In genomic region chr20:57210054-57210910, GRCh38 we compare ENCODE assay signal across 30 cellular contexts. TPM values are rescaled to one million over a fixed set of nuclear protein-coding genes. Genes with fewer than 3 reads are reported as not detected.
DNase-seq lines count a peak whose midpoint lies in the region; ATAC-seq and TF ChIP-seq lines count a peak whose summit lies in the region.
"Had no signal": no experiment of that assay in that cellular context is flagged by ENCODE, and none has a peak within 500 bp of the region (broad histone marks: within the 10 kb centered on the region; RNA-seq: fewer than 3 reads in every experiment).

No MANE protein-coding gene starts in this region.

- H3K23ac ChIP-seq in neuronal stem cell (ENCODE audit: low read depth, low read length, poor library complexity) = no peak overlapping the region

- H3K18ac ChIP-seq in neuronal stem cell (ENCODE audit: low read length) = peak overlapping the region; percentile 73

- H3K36me3 Mint-ChIP-seq in activated CD4-positive, alpha-beta memory T cell treated with anti-CD3 and anti-CD28 coated beads, Interleukin-2, amount 10 ng/mL, durations not matched to agents 7 days and 5 days (ENCODE audit: low read depth) = no peaks in the 10 kb centered on the region
- H3K36me3 Mint-ChIP-seq: activated CD8-positive, alpha-beta memory T cell treated with anti-CD3 and anti-CD28 coated beads, Interleukin-2, amount 10 ng/mL, durations not matched to agents 7 days and 5 days; CD14-positive monocyte had no signal

- no peak for TF ChIP-seq CTCF in cardiac muscle cell (IDR thresholded peaks at IDR 0.05; ENCODE audit: low read depth, low read length)
- TF ChIP-seq CTCF in heart left ventricle (IDR thresholded peaks at IDR 0.05) = no peak

- peaks cover 3% of the 10 kb centered on the region for H3K9me3 Mint-ChIP-seq in activated CD4-positive, alpha-beta memory T cell treated with anti-CD3 and anti-CD28 coated beads, Interleukin-2, amount 10 ng/mL, durations not matched to agents 7 days and 5 days

- H3K4me3 ChIP-seq in cardiac muscle cell = no peak overlapping the region
- H3K4me3 ChIP-seq in heart left ventricle = no peak overlapping the region
- no peak overlapping the region for H3K4me3 ChIP-seq in neuronal stem cell (ENCODE audit: low read length in 2 of 2)
- H3K4me3 ChIP-seq: adrenal gland, GM23248, Peyer's patch, smooth muscle cell had no signal

- H2BK5ac ChIP-seq in neuronal stem cell (ENCODE audit: low read length) = no peak overlapping the region

- 83 to 86% (median 84%) methylated on average over 23 of the region's 23 CpGs for WGBS in heart left ventricle, 4 donors
- WGBS in neuronal stem cell (ENCODE audit: extremely low coverage in 2 of 2, insufficient read length in 2 of 2, insufficient replicate concordance in 1 of 2), 2 donors = no CpG with 5 or more reads among the region's 23 CpGs

- CTCF ChIA-PET in activated CD4-positive, alpha-beta memory T cell treated with anti-CD3 and anti-CD28 coated beads, Interleukin-2, amount 10 ng/mL, durations not matched to agents 7 days and 5 days (lab: Charles Lee) = no interaction called here

- H3K9ac ChIP-seq in neuronal stem cell (ENCODE audit: low read depth, low read length, poor library complexity) = no peak overlapping the region
- H3K9ac ChIP-seq: GM23248 had no signal

- no peak overlapping the region for H3K27ac Mint-ChIP-seq in activated CD4-positive, alpha-beta memory T cell treated with anti-CD3 and anti-CD28 coated beads, Interleukin-2, amount 10 ng/mL, durations not matched to agents 7 days and 5 days
- H3K27ac Mint-ChIP-seq: activated CD8-positive, alpha-beta memory T cell treated with anti-CD3 and anti-CD28 coated beads, Interleukin-2, amount 10 ng/mL, durations not matched to agents 7 days and 5 days; activated T-cell treated with anti-CD3 and anti-CD28 coated beads, Interleukin-2, amount 50 U/mL, for 72 hours; CD14-positive monocyte had no signal

- H2AK5ac ChIP-seq in neuronal stem cell (ENCODE audit: low read depth, low read length) = peak overlapping the region; percentile 34

- H3K27me3 ChIP-seq in cardiac muscle cell (no peaks in the 10 kb centered on the region), heart left ventricle (no peaks in the 10 kb centered on the region), neuronal stem cell (ENCODE audit: control insufficient read depth in 3 of 3, insufficient read depth in 3 of 3, low read depth in 1 of 3, low read length in 3 of 3) (peaks cover 0 to 2% (median 0%) of the 10 kb centered on the region in 3 experiments)
- H3K27me3 ChIP-seq: adrenal gland, Peyer's patch had no signal

- ATAC-seq in heart left ventricle (no peak), HG03565 (IDR thresholded peaks at IDR 0.05; ENCODE audit: unreplicated experiment) (no peak)
- ATAC-seq: activated CD8-positive, alpha-beta memory T cell treated with anti-CD3 and anti-CD28 coated beads, Interleukin-2, amount 10 ng/mL, durations not matched to agents 7 days and 5 days; activated T-cell treated with anti-CD3 and anti-CD28 coated beads, Interleukin-2, amount 50 U/mL, for 72 hours had no signal

- H3K14ac ChIP-seq in neuronal stem cell (ENCODE audit: low read length) = no peak overlapping the region

- H2AFZ ChIP-seq in neuronal stem cell (ENCODE audit: low read length) = no peak overlapping the region
- H2AFZ ChIP-seq: GM23248 had no signal

- H3K36me3 ChIP-seq in cardiac muscle cell = peaks cover 10% of the 10 kb centered on the region
- H3K36me3 ChIP-seq in heart left ventricle = no peaks in the 10 kb centered on the region
- peaks cover 2 to 42% of the 10 kb centered on the region in 2 donors for H3K36me3 ChIP-seq in neuronal stem cell (replicated peaks in 1 of 2; ENCODE audit: control insufficient read depth in 2 of 2, insufficient read depth in 2 of 2, low read length in 2 of 2)
- H3K36me3 ChIP-seq: adrenal gland, Peyer's patch, WERI-Rb-1 had no signal

- H3K4me1 Mint-ChIP-seq in activated CD4-positive, alpha-beta memory T cell treated with anti-CD3 and anti-CD28 coated beads, Interleukin-2, amount 10 ng/mL, durations not matched to agents 7 days and 5 days = no peaks in the 10 kb centered on the region
- H3K4me1 Mint-ChIP-seq: activated CD8-positive, alpha-beta memory T cell treated with anti-CD3 and anti-CD28 coated beads, Interleukin-2, amount 10 ng/mL, durations not matched to agents 7 days and 5 days; CD14-positive monocyte had no signal

- no peak overlapping the region for H4K8ac ChIP-seq in neuronal stem cell (ENCODE audit: low read depth, low read length)

- H3K4me2 ChIP-seq in neuronal stem cell (ENCODE audit: insufficient read depth, low read length, poor library complexity, severe bottlenecking) = no peak overlapping the region
- H3K4me2 ChIP-seq: smooth muscle cell had no signal

- no peak overlapping the region for H2BK120ac ChIP-seq in neuronal stem cell (ENCODE audit: low read depth, low read length)

- no peak for DNase-seq in cardiac muscle cell (ENCODE audit: low read depth in 1 of 2, low spot score in 1 of 2)
- DNase-seq in heart left ventricle = no peak
- peak; percentile 80 for DNase-seq in left kidney (ENCODE audit: low read depth, low spot score)
- no peak for DNase-seq in neuronal stem cell (ENCODE audit: low spot score)
- DNase-seq in activated CD4-positive, alpha-beta memory T cell treated with anti-CD3 and anti-CD28 coated beads, Interleukin-2, amount 10 ng/mL, durations not matched to agents 7 days and 5 days = no peak
- DNase-seq in NCI-H446 (lab: John Stamatoyannopoulos, UW) = no peak
- DNase-seq in activated CD4-positive, alpha-beta T cell treated with anti-CD3 and anti-CD28 coated beads for 48 hours = no peak
- DNase-seq: activated CD4-positive, alpha-beta T cell treated with anti-CD3 and anti-CD28 coated beads, Interleukin-2, amount 50 U/mL, for 1 hour; activated CD8-positive, alpha-beta memory T cell treated with anti-CD3 and anti-CD28 coated beads, Interleukin-2, amount 10 ng/mL, durations not matched to agents 7 days and 5 days; activated naive CD4-positive, alpha-beta T cell treated with Interleukin-2 at 50 U/mL for 16 hours; activated T-cell treated with anti-CD3 and anti-CD28 coated beads, Interleukin-2, amount 50 U/mL, for 72 hours; adrenal gland; effector CD4-positive, alpha-beta T cell; GM23248; islet precursor cell; NCI-H1048; NCI-H1694; NCI-H2171 treated with DMSO at 0.1 percent for 48 hours; nucleus accumbens; SIG-M5; stimulated activated CD4-positive, alpha-beta T cell treated with anti-CD3 and anti-CD28 coated beads, Interleukin-1b, Interleukin-23, amount 100 ng/mL, for 48 hours; T-helper 9 cell; WERI-Rb-1 had no signal

- no peaks in the 10 kb centered on the region for H3K79me1 ChIP-seq in neuronal stem cell (ENCODE audit: low read depth, low read length)

- peaks cover 19% of the 10 kb centered on the region for H3K4me1 ChIP-seq in cardiac muscle cell (ENCODE audit: low read depth)
- H3K4me1 ChIP-seq in heart left ventricle = peaks cover 0 to 14% (median 7%) of the 10 kb centered on the region in 12 donors
- peaks cover 17 to 23% of the 10 kb centered on the region in 2 donors for H3K4me1 ChIP-seq in neuronal stem cell (ENCODE audit: control insufficient read depth in 2 of 2, insufficient read depth in 1 of 2, low read depth in 1 of 2, low read length in 2 of 2)
- H3K4me1 ChIP-seq: adrenal gland had no signal

- H3K4me3 Mint-ChIP-seq in activated CD4-positive, alpha-beta memory T cell treated with anti-CD3 and anti-CD28 coated beads, Interleukin-2, amount 10 ng/mL, durations not matched to agents 7 days and 5 days = no peak overlapping the region
- H3K4me3 Mint-ChIP-seq: activated CD8-positive, alpha-beta memory T cell treated with anti-CD3 and anti-CD28 coated beads, Interleukin-2, amount 10 ng/mL, durations not matched to agents 7 days and 5 days; activated T-cell treated with anti-CD3 and anti-CD28 coated beads, Interleukin-2, amount 50 U/mL, for 72 hours; CD14-positive monocyte had no signal

- H3K4ac ChIP-seq in neuronal stem cell (ENCODE audit: low read length) = no peak overlapping the region

- H4K91ac ChIP-seq in neuronal stem cell (ENCODE audit: low read depth, low read length, poor library complexity) = no peak overlapping the region

- no peak for TF ChIP-seq POLR2A in heart left ventricle (IDR thresholded peaks at IDR 0.05)

- H3K27me3 Mint-ChIP-seq in activated CD4-positive, alpha-beta memory T cell treated with anti-CD3 and anti-CD28 coated beads, Interleukin-2, amount 10 ng/mL, durations not matched to agents 7 days and 5 days = peaks cover 9% of the 10 kb centered on the region

- no peak overlapping the region for H2BK12ac ChIP-seq in neuronal stem cell (ENCODE audit: low read length)

- no peaks in the 10 kb centered on the region for H3K9me3 ChIP-seq in cardiac muscle cell (ENCODE audit: low read depth)
- peaks cover 0 to 9% (median 0%) of the 10 kb centered on the region in 12 donors for H3K9me3 ChIP-seq in heart left ventricle
- peaks cover 0 to 2% of the 10 kb centered on the region in 2 donors for H3K9me3 ChIP-seq in neuronal stem cell (replicated peaks in 1 of 2; ENCODE audit: control insufficient read depth in 2 of 2, insufficient read depth in 1 of 2, low read depth in 1 of 2, low read length in 2 of 2)
- H3K9me3 ChIP-seq: adrenal gland, Peyer's patch had no signal

- no peak overlapping the region for H2BK15ac ChIP-seq in neuronal stem cell (ENCODE audit: low read length)

- intact Hi-C loops in heart left ventricle (cut with DNase I) = no loop called here

- POLR2A ChIA-PET in activated CD4-positive, alpha-beta memory T cell treated with anti-CD3 and anti-CD28 coated beads, Interleukin-2, amount 10 ng/mL, durations not matched to agents 7 days and 5 days (lab: Charles Lee) = no interaction called here

- peak overlapping the region; percentile 55 for H3K27ac ChIP-seq in cardiac muscle cell
- no peak overlapping the region for H3K27ac ChIP-seq in heart left ventricle
- no peak overlapping the region for H3K27ac ChIP-seq in neuronal stem cell (replicated peaks; ENCODE audit: low read length)
- H3K27ac ChIP-seq: 22Rv1, adrenal gland, GM23248, Peyer's patch, WERI-Rb-1 had no signal

RNA-seq across cellular contexts. Expression of gene BMP7, which starts 56.2 kb away (rescaled TPM):
- total RNA-seq in cardiac muscle cell = 213 and 276 TPM in 2 replicates
- 130 and 178 TPM in 2 replicates for polyA plus RNA-seq in cardiac muscle cell
- 10 to 100 TPM in 2 of 9 donors, 1 to 10 TPM in 6, under 1 TPM in 1; 0.72 to 12.3 (median 3.7) TPM for total RNA-seq in heart left ventricle
- polyA plus RNA-seq in heart left ventricle = 1 to 10 TPM; 1.0 to 5.1 TPM
- 17.6 TPM for polyA plus RNA-seq in neuronal stem cell (2013, experiment 1 of 2)
- 17.7 TPM for polyA plus RNA-seq in neuronal stem cell (2013, experiment 2 of 2)
- total RNA-seq in activated CD4-positive, alpha-beta memory T cell treated with anti-CD3 and anti-CD28 coated beads, Interleukin-2, amount 10 ng/mL, durations not matched to agents 7 days and 5 days = not detected
- total RNA-seq: activated CD8-positive, alpha-beta memory T cell treated with anti-CD3 and anti-CD28 coated beads, Interleukin-2, amount 10 ng/mL, durations not matched to agents 7 days and 5 days; GM23248; lung microvascular endothelial cell; myocyte had no signal
- polyA plus RNA-seq: CD14-positive monocyte, GM23248 had no signal

Comparison
In these comparisons a context has a peak if more than half of its experiments do, and no peak if none do; other contexts are left out.
1. RNA of gene BMP7, which starts 56.2 kb away (total RNA-seq): 213 to 276 TPM in cardiac muscle cell; 0.72 to 12.3 TPM in heart left ventricle and not detected in activated CD4-positive, alpha-beta memory T cell treated with anti-CD3 and anti-CD28 coated beads, Interleukin-2, amount 10 ng/mL, durations not matched to agents 7 days and 5 days; every median in the first group is over 10 times any median in the second.